ENCODE assay signal across 1 cellular context in genomic region chr4:120319230-120319761, GRCh38.
TF ChIP-seq lines count a peak whose summit lies in the region.

No MANE protein-coding gene starts in this region.

TF ChIP-seq in HEK293, 187 proteins besides CTCF, POLR2A, EP300 and RAD21 (continued from another document):
- TF ChIP-seq MZF1 (tag by site-specific recombination; IDR thresholded peaks at IDR 0.05; ENCODE audit: borderline replicate concordance) (peak; percentile 50; the same call in 1 of the 2 replicates), FEZF1 (tag by site-specific recombination; IDR thresholded peaks at IDR 0.05) (peak; percentile 88), ZNF114 (tag by site-specific recombination; IDR thresholded peaks at IDR 0.05) (no peak), ZNF629 (tag by site-specific recombination; IDR thresholded peaks at IDR 0.05) (no peak), ZNF571 (tag by site-specific recombination; IDR thresholded peaks at IDR 0.05) (no peak)
